12 cellular contexts compared by ENCODE assay signal in genomic region chr19:32349724-32350475, GRCh38. TPM values are rescaled to one million over a fixed set of nuclear protein-coding genes. Genes with fewer than 3 reads are reported as not detected.
DNase-seq lines count a peak whose midpoint lies in the region; ATAC-seq and TF ChIP-seq lines count a peak whose summit lies in the region.
"Had no signal": no experiment of that assay in that cellular context is flagged by ENCODE, and none has a peak within 500 bp of the region (broad histone marks: within the 10 kb centered on the region; RNA-seq: fewer than 3 reads in every experiment).

No MANE protein-coding gene starts in this region.

- H3K4me3 ChIP-seq in Karpas-422 (ENCODE audit: low read length) (peak overlapping the region; percentile 10; the same call in 1 of the 2 replicates), smooth muscle cell (peak overlapping the region; percentile 12)
- H3K4me3 ChIP-seq: heart left ventricle had no signal

- intact Hi-C loops in activated CD4-positive, alpha-beta T cell treated with anti-CD3 and anti-CD28 coated beads for 36 hours (cut with DNase I, micrococcal nuclease) = loop anchor here in 1 of 2 experiments (5.0 kb wide), 3 partner anchors 342 to 1138 kb away; partner anchors contain the start of genes CEBPG and NUDT19

- H3K27ac ChIP-seq in Karpas-422 (ENCODE audit: low read length) (peak overlapping the region; percentile 46; the same call in 1 of the 2 replicates), smooth muscle cell (ENCODE audit: low read depth) (no peak overlapping the region)

- CTCF ChIA-PET in activated CD4-positive, alpha-beta T cell treated with anti-CD3 and anti-CD28 coated beads for 36 hours (lab: Charles Lee) = interaction anchor here (0.7 to 1.1 kb wide), 3 partner anchors 11 to 18 kb away, joined by 3 to 4 read pairs (median 3); no protein-coding TSS in a partner anchor

- H2AFZ ChIP-seq in Karpas-422 (ENCODE audit: low read length) (no peak overlapping the region), smooth muscle cell (ENCODE audit: low read depth) (no peak overlapping the region)

- H3K27me3 ChIP-seq in Karpas-422 (ENCODE audit: low read length) (no peaks in the 10 kb centered on the region), smooth muscle cell (ENCODE audit: low read depth) (no peaks in the 10 kb centered on the region)

- H3K9me3 Mint-ChIP-seq in activated CD4-positive, alpha-beta T cell treated with anti-CD3 and anti-CD28 coated beads for 36 hours (ENCODE audit: low read depth) = no peaks in the 10 kb centered on the region
- H3K9me3 Mint-ChIP-seq in central memory CD8-positive, alpha-beta T cell = no peaks in the 10 kb centered on the region

- no peaks in the 10 kb centered on the region for H3F3A ChIP-seq in smooth muscle cell (ENCODE audit: low read depth)

- H3K4me1 ChIP-seq in Karpas-422 (ENCODE audit: low read length) (peaks cover 57% of the 10 kb centered on the region), smooth muscle cell (ENCODE audit: low read depth) (peaks cover 8% of the 10 kb centered on the region)

- 90% methylated on average over 2 of the region's 2 CpGs for WGBS in smooth muscle cell (ENCODE audit: low lambda C conversion rate)

- no peaks in the 10 kb centered on the region for H3K9me3 ChIP-seq in Karpas-422 (ENCODE audit: low read length)
- H3K9me3 ChIP-seq in smooth muscle cell (replicated peaks; ENCODE audit: low read depth) = no peaks in the 10 kb centered on the region
- H3K9me3 ChIP-seq: heart left ventricle had no signal

- H3K4me1 Mint-ChIP-seq in activated CD4-positive, alpha-beta T cell treated with anti-CD3 and anti-CD28 coated beads for 36 hours = peaks cover 64% of the 10 kb centered on the region
- H3K4me1 Mint-ChIP-seq in central memory CD8-positive, alpha-beta T cell = peaks cover 66% of the 10 kb centered on the region

- TF ChIP-seq CTCF in smooth muscle cell (IDR thresholded peaks at IDR 0.05; ENCODE audit: borderline replicate concordance, insufficient read depth, poor library complexity, severe bottlenecking) = no peak

- H3K9ac ChIP-seq in Karpas-422 (ENCODE audit: low read length) (no peak overlapping the region; the same call in 1 of the 2 replicates), smooth muscle cell (ENCODE audit: low read depth) (no peak overlapping the region)

- no peaks in the 10 kb centered on the region for H3K9me2 ChIP-seq in Karpas-422 (replicated peaks; ENCODE audit: insufficient read depth, low read length)

- H3K36me3 ChIP-seq in Karpas-422 (ENCODE audit: insufficient read depth, low read length) (peaks cover 60% of the 10 kb centered on the region), smooth muscle cell (ENCODE audit: low read depth) (peaks cover 3% of the 10 kb centered on the region)

- peak overlapping the region; percentile 33 for H3K27ac Mint-ChIP-seq in activated CD4-positive, alpha-beta T cell treated with anti-CD3 and anti-CD28 coated beads for 36 hours
- H3K27ac Mint-ChIP-seq in central memory CD8-positive, alpha-beta T cell (ENCODE audit: low read depth) = peak overlapping the region; percentile 20

- no peak overlapping the region for H3K4me3 Mint-ChIP-seq in activated CD4-positive, alpha-beta T cell treated with anti-CD3 and anti-CD28 coated beads for 36 hours
- H3K4me3 Mint-ChIP-seq in central memory CD8-positive, alpha-beta T cell = no peak overlapping the region

- H3K79me2 ChIP-seq in Karpas-422 (ENCODE audit: low read length) (peaks cover 89% of the 10 kb centered on the region), smooth muscle cell (ENCODE audit: low read depth) (peaks cover 31% of the 10 kb centered on the region)

- ATAC-seq in activated CD4-positive, alpha-beta T cell treated with anti-CD3 and anti-CD28 coated beads for 36 hours = peak; percentile 55
- no peak for ATAC-seq in central memory CD8-positive, alpha-beta T cell (replicated peaks; ENCODE audit: extremely low read depth, poor library complexity, severe bottlenecking)
- no peak for ATAC-seq in HG03469 (IDR thresholded peaks at IDR 0.05; ENCODE audit: unreplicated experiment)
- no peak for ATAC-seq in HG02763 (IDR thresholded peaks at IDR 0.05; ENCODE audit: unreplicated experiment)
- ATAC-seq: left cardiac atrium had no signal

- peaks cover 65% of the 10 kb centered on the region for H3K36me3 Mint-ChIP-seq in activated CD4-positive, alpha-beta T cell treated with anti-CD3 and anti-CD28 coated beads for 36 hours (ENCODE audit: low read depth)
- peaks cover 28% of the 10 kb centered on the region for H3K36me3 Mint-ChIP-seq in central memory CD8-positive, alpha-beta T cell (ENCODE audit: insufficient read depth)

- peaks cover 18% of the 10 kb centered on the region; the same call in 1 of the 2 replicates for H4K20me1 ChIP-seq in Karpas-422 (ENCODE audit: insufficient read depth, low read depth, low read length)
- peaks cover 24% of the 10 kb centered on the region for H4K20me1 ChIP-seq in smooth muscle cell (ENCODE audit: low read depth)

- DNase-seq in activated CD4-positive, alpha-beta T cell treated with anti-CD3 and anti-CD28 coated beads for 36 hours = no peak
- no peak for DNase-seq in activated CD4-positive, alpha-beta T cell treated with anti-CD3 and anti-CD28 coated beads for 4 hours
- no peak for DNase-seq in Karpas-422
- DNase-seq in central memory CD8-positive, alpha-beta T cell (ENCODE audit: low spot score in 2 of 2) = no peak
- DNase-seq in smooth muscle cell (lab: John Stamatoyannopoulos, UW; ENCODE audit: unreplicated experiment) = no peak
- no peak for DNase-seq in dedifferentiated amniotic fluid mesenchymal stem cell (ENCODE audit: extremely low spot score)
- DNase-seq: GF-D8, heart left ventricle, left cardiac atrium, SHP77 treated with DMSO at 0.1 percent for 48 hours had no signal

- POLR2A ChIA-PET in activated CD4-positive, alpha-beta T cell treated with anti-CD3 and anti-CD28 coated beads for 36 hours (lab: Charles Lee) = interaction anchor here (0.5 to 0.6 kb wide), 2 partner anchors 36 to 223 kb away, joined by 4 to 5 read pairs; no protein-coding TSS in a partner anchor

- H3K27me3 Mint-ChIP-seq in activated CD4-positive, alpha-beta T cell treated with anti-CD3 and anti-CD28 coated beads for 36 hours = no peaks in the 10 kb centered on the region
- no peaks in the 10 kb centered on the region for H3K27me3 Mint-ChIP-seq in central memory CD8-positive, alpha-beta T cell

- H3K4me2 ChIP-seq in Karpas-422 (ENCODE audit: low read depth, low read length, poor library complexity, severe bottlenecking) (peak overlapping the region; percentile 53), smooth muscle cell (no peak overlapping the region)

RNA-seq across cellular contexts. Expression of gene ZNF507, which starts 4.5 kb away (rescaled TPM):
- 10 to 100 TPM; 25.2 to 27.6 TPM for total RNA-seq in activated CD4-positive, alpha-beta T cell treated with anti-CD3 and anti-CD28 coated beads for 36 hours
- total RNA-seq in Karpas-422 (2014; rRNA removed; shearing (Covaris generic); ENCODE audit: low replicate concordance) = 11.1 and 14.6 TPM in 2 replicates
- total RNA-seq in smooth muscle cell = 8.0 and 10.4 TPM in 2 replicates
- polyA plus RNA-seq in smooth muscle cell = 2.8 and 4.4 TPM in 2 replicates

RNA-seq across cellular contexts. Expression of gene DPY19L3, which starts 55.7 kb away (rescaled TPM):
- 10 to 100 TPM; 14.3 to 14.6 TPM for total RNA-seq in activated CD4-positive, alpha-beta T cell treated with anti-CD3 and anti-CD28 coated beads for 36 hours
- total RNA-seq in Karpas-422 (2014; rRNA removed; shearing (Covaris generic); ENCODE audit: low replicate concordance) = 30.6 and 45.1 TPM in 2 replicates
- total RNA-seq in smooth muscle cell = 26.4 and 50.0 TPM in 2 replicates
- polyA plus RNA-seq in smooth muscle cell = 5.8 and 7.2 TPM in 2 replicates
